ENCODE assay signal across 1 cellular context in the genomic region with DNA sequence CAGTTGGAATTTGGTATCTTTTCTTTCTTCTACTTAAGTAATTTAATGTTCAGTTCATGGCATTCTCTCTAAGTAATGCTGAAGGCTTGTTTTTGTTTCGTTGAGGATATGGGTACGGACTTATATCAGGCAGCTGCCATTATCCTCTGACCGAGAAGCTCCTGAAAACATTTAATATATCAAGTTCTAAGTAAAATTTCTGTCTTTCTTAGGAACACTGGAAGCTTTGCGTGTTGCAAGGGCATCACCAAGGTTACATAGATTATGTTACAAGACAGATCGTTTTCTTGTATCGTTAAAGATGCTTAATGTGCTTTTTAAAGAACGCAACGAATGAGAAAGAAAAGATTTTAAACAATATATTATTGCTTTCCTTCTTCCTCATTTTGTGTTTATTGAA.
TF ChIP-seq lines count a peak whose summit lies in the region.

No MANE protein-coding gene starts in this region.

TF ChIP-seq in H1, 55 proteins besides CTCF, POLR2A, EP300 and RAD21 (continued from another document):
- no peak for TF ChIP-seq CHD7 (IDR thresholded peaks at IDR 0.05; ENCODE audit: insufficient replicate concordance, low read length)
